In the genomic region with DNA sequence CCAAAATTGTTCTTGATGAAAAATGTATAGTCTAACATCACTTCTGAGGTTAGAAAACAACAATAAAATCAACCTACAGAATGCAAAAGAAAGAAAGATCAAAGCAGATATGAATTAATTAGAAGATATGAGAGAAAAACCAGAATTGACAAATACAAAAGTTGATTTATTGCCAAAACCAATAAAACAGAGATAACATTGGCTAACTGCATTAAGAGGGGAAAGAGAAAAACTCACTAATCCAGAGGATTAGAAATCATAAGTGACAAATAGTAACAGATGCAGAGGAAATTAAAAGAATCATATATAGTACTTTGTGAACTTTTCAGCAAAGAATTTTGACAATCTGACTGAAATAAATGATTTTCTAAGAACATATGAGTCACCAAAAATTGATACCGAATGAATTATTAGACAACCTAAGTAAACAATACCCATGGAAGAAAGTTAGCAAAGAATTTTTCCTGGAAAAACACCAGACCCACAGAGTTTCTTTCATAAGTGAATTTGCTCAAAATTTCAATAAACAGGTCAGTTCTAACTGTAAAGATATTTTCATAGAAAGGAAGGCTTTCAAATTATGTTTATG, we compare ENCODE assay signal across 1 cellular context.
TF ChIP-seq lines count a peak whose summit lies in the region.

No MANE protein-coding gene starts in this region.

TF ChIP-seq in K562, 482 proteins besides CTCF, POLR2A, EP300 and RAD21:
- TF ChIP-seq, protein P1, sequence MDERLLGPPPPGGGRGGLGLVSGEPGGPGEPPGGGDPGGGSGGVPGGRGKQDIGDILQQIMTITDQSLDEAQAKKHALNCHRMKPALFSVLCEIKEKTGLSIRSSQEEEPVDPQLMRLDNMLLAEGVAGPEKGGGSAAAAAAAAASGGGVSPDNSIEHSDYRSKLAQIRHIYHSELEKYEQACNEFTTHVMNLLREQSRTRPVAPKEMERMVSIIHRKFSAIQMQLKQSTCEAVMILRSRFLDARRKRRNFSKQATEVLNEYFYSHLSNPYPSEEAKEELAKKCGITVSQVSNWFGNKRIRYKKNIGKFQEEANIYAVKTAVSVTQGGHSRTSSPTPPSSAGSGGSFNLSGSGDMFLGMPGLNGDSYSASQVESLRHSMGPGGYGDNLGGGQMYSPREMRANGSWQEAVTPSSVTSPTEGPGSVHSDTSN (CRISPR knock-in tag; IDR thresholded peaks at IDR 0.05; ENCODE audit: low read depth) = no peak
- TF ChIP-seq, protein P1 (tag; conservative IDR thresholded peaks at IDR 0.05; ENCODE audit: low read depth) = peak; percentile 30; the same call in 1 of the 2 replicates
- TF ChIP-seq ARNT (IDR thresholded peaks at IDR 0.05) = no peak
